Comparison of ENCODE assay signal across 8 cellular contexts in the genomic region with DNA sequence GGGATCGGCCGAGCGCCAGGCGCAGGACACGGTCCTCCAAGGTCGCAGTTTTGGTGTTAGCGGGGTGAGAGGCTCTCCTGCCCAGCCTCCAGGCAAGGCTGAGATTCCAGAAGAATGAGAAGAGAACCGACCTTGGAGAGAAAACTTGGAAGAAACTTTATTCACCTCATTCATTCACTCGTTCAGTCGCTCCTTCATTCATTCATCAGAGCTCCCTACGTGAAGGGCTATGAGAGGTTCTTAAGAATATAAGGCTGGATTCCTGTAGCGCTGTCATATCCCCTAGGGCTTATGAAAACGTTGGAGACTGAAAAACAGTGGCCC. TPM values are rescaled to one million over a fixed set of nuclear protein-coding genes. Genes with fewer than 3 reads are reported as not detected.
DNase-seq lines count a peak whose midpoint lies in the region; ATAC-seq and TF ChIP-seq lines count a peak whose summit lies in the region.

No MANE protein-coding gene starts in this region.

- H3K4me1 Mint-ChIP-seq in activated naive CD4-positive, alpha-beta T cell treated with anti-CD3 and anti-CD28 coated beads, Interleukin-2, amount 10 ng/mL, durations not matched to agents 7 days and 5 days, result peaks cover 17% of the 10 kb centered on the region
- peaks cover 27% of the 10 kb centered on the region for H3K4me1 Mint-ChIP-seq in type B pancreatic cell (ENCODE audit: unreplicated experiment)

- no peaks in the 10 kb centered on the region for H3K9me3 Mint-ChIP-seq in activated naive CD4-positive, alpha-beta T cell treated with anti-CD3 and anti-CD28 coated beads, Interleukin-2, amount 10 ng/mL, durations not matched to agents 7 days and 5 days
- H3K9me3 Mint-ChIP-seq in activated naive CD4-positive, alpha-beta T cell treated with anti-CD3 and anti-CD28 coated beads, Interleukin-2, amount 50 U/mL, for 72 hours, result no peaks in the 10 kb centered on the region
- no peaks in the 10 kb centered on the region for H3K9me3 Mint-ChIP-seq in type B pancreatic cell

- peaks cover 3% of the 10 kb centered on the region for H3K36me3 Mint-ChIP-seq in activated naive CD4-positive, alpha-beta T cell treated with anti-CD3 and anti-CD28 coated beads, Interleukin-2, amount 10 ng/mL, durations not matched to agents 7 days and 5 days
- peaks cover 6 to 8% of the 10 kb centered on the region in 2 donors for H3K36me3 Mint-ChIP-seq in activated naive CD4-positive, alpha-beta T cell treated with anti-CD3 and anti-CD28 coated beads, Interleukin-2, amount 50 U/mL, for 72 hours
- no peaks in the 10 kb centered on the region for H3K36me3 Mint-ChIP-seq in type B pancreatic cell

- peak overlapping the region; percentile 96 for H3K4me3 Mint-ChIP-seq in activated naive CD4-positive, alpha-beta T cell treated with anti-CD3 and anti-CD28 coated beads, Interleukin-2, amount 10 ng/mL, durations not matched to agents 7 days and 5 days
- H3K4me3 Mint-ChIP-seq in type B pancreatic cell, result peak overlapping the region; percentile 89

- CTCF ChIA-PET in activated naive CD4-positive, alpha-beta T cell treated with anti-CD3 and anti-CD28 coated beads, Interleukin-2, amount 10 ng/mL, durations not matched to agents 7 days and 5 days (lab: Charles Lee), result no interaction called here

- no peak for ATAC-seq in activated naive CD4-positive, alpha-beta T cell treated with anti-CD3 and anti-CD28 coated beads, Interleukin-2, amount 50 U/mL, for 72 hours
- ATAC-seq in HG02852 (IDR thresholded peaks at IDR 0.05; ENCODE audit: unreplicated experiment), result no peak

- peak overlapping the region; percentile 58 to 95 (median 74) for H3K4me3 ChIP-seq in liver (ENCODE audit: low read depth in 1 of 3, low read length in 3 of 3)

- no peaks in the 10 kb centered on the region for H3K27me3 ChIP-seq in liver (ENCODE audit: control insufficient read depth in 4 of 4, insufficient read depth in 4 of 4, low read length in 3 of 4)

- H3K27ac ChIP-seq in angular gyrus (ENCODE audit: low read depth, low read length), result peak overlapping the region; percentile 80
- H3K27ac ChIP-seq in liver (ENCODE audit: low read depth in 1 of 2, low read length in 2 of 2), result peak overlapping the region; percentile 70 to 96

- H3K9ac ChIP-seq in liver (ENCODE audit: low read depth in 1 of 2, low read length in 2 of 2), result peak overlapping the region; percentile 66 to 68

- TF ChIP-seq CTCF in liver (IDR thresholded peaks at IDR 0.05; ENCODE audit: low read depth, low read length, missing input control), result no peak
- no peak for TF ChIP-seq CTCF in type B pancreatic cell (conservative IDR thresholded peaks at IDR 0.05)

- no peak for TF ChIP-seq RAD21 in liver (IDR thresholded peaks at IDR 0.05)

- no peaks in the 10 kb centered on the region for H3K9me3 ChIP-seq in liver (ENCODE audit: control insufficient read depth in 4 of 4, low read length in 3 of 4)

- peaks cover 3 to 21% (median 6%) of the 10 kb centered on the region in 4 donors for H3K4me1 ChIP-seq in liver (ENCODE audit: control insufficient read depth in 4 of 4, insufficient read depth in 4 of 4, low read length in 3 of 4)

- H3K27ac Mint-ChIP-seq in activated naive CD4-positive, alpha-beta T cell treated with anti-CD3 and anti-CD28 coated beads, Interleukin-2, amount 10 ng/mL, durations not matched to agents 7 days and 5 days, result no peak overlapping the region
- H3K27ac Mint-ChIP-seq in activated naive CD4-positive, alpha-beta T cell treated with anti-CD3 and anti-CD28 coated beads, Interleukin-2, amount 50 U/mL, for 72 hours, result no peak overlapping the region
- H3K27ac Mint-ChIP-seq in type B pancreatic cell, result peak overlapping the region; percentile 93

- peaks cover 73% of the 10 kb centered on the region for H3K27me3 Mint-ChIP-seq in activated naive CD4-positive, alpha-beta T cell treated with anti-CD3 and anti-CD28 coated beads, Interleukin-2, amount 10 ng/mL, durations not matched to agents 7 days and 5 days
- H3K27me3 Mint-ChIP-seq in type B pancreatic cell, result no peaks in the 10 kb centered on the region

- under 1% methylated on average over 13 of the region's 13 CpGs for WGBS in liver

- H3K36me3 ChIP-seq in liver (ENCODE audit: control insufficient read depth in 4 of 4, insufficient read depth in 3 of 4, low read depth in 1 of 4, low read length in 3 of 4), result no peaks in the 10 kb centered on the region

- DNase-seq in activated naive CD4-positive, alpha-beta T cell treated with anti-CD3 and anti-CD28 coated beads, Interleukin-2, amount 10 ng/mL, durations not matched to agents 7 days and 5 days, result no peak
- DNase-seq in activated naive CD4-positive, alpha-beta T cell treated with anti-CD3 and anti-CD28 coated beads, Interleukin-2, amount 50 U/mL, for 72 hours (ENCODE audit: low spot score in 2 of 2), result no peak
- DNase-seq in type B pancreatic cell (ENCODE audit: extremely low spot score, unreplicated experiment) (no peak), T1000 (lab: John Stamatoyannopoulos, UW) (no peak)
- DNase-seq in stimulated activated CD4-positive, alpha-beta T cell treated with anti-CD3 and anti-CD28 coated beads, Interleukin-1b, Interleukin-23, amount 100 ng/mL, for 48 hours, result no peak

TF ChIP-seq in liver, 16 proteins besides CTCF, POLR2A, EP300 and RAD21:
- TF ChIP-seq EGR1 (IDR thresholded peaks at IDR 0.05; ENCODE audit: low read depth in 2 of 2) (no peak), HNF4A (conservative IDR thresholded peaks at IDR 0.05) (no peak), RXRA (IDR thresholded peaks at IDR 0.05) (no peak), TAF1 (conservative IDR thresholded peaks at IDR 0.05) (no peak), JUND (IDR thresholded peaks at IDR 0.05) (no peak), NR2F2 (IDR thresholded peaks at IDR 0.05) (no peak), GABPA (IDR thresholded peaks at IDR 0.05 in 1 of 2, conservative IDR thresholded peaks at IDR 0.05 in 1 of 2) (no peak), SP1 (IDR thresholded peaks at IDR 0.05) (no peak), FOXA1 (IDR thresholded peaks at IDR 0.05) (no peak), HNF4G (IDR thresholded peaks at IDR 0.05) (no peak), FOXA2 (IDR thresholded peaks at IDR 0.05) (no peak)
- TF ChIP-seq, protein P1, sequence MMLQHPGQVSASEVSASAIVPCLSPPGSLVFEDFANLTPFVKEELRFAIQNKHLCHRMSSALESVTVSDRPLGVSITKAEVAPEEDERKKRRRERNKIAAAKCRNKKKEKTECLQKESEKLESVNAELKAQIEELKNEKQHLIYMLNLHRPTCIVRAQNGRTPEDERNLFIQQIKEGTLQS (IDR thresholded peaks at IDR 0.05), result no peak
- TF ChIP-seq, protein P2, sequence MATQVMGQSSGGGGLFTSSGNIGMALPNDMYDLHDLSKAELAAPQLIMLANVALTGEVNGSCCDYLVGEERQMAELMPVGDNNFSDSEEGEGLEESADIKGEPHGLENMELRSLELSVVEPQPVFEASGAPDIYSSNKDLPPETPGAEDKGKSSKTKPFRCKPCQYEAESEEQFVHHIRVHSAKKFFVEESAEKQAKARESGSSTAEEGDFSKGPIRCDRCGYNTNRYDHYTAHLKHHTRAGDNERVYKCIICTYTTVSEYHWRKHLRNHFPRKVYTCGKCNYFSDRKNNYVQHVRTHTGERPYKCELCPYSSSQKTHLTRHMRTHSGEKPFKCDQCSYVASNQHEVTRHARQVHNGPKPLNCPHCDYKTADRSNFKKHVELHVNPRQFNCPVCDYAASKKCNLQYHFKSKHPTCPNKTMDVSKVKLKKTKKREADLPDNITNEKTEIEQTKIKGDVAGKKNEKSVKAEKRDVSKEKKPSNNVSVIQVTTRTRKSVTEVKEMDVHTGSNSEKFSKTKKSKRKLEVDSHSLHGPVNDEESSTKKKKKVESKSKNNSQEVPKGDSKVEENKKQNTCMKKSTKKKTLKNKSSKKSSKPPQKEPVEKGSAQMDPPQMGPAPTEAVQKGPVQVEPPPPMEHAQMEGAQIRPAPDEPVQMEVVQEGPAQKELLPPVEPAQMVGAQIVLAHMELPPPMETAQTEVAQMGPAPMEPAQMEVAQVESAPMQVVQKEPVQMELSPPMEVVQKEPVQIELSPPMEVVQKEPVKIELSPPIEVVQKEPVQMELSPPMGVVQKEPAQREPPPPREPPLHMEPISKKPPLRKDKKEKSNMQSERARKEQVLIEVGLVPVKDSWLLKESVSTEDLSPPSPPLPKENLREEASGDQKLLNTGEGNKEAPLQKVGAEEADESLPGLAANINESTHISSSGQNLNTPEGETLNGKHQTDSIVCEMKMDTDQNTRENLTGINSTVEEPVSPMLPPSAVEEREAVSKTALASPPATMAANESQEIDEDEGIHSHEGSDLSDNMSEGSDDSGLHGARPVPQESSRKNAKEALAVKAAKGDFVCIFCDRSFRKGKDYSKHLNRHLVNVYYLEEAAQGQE (IDR thresholded peaks at IDR 0.05), result no peak
- TF ChIP-seq, protein P3, sequence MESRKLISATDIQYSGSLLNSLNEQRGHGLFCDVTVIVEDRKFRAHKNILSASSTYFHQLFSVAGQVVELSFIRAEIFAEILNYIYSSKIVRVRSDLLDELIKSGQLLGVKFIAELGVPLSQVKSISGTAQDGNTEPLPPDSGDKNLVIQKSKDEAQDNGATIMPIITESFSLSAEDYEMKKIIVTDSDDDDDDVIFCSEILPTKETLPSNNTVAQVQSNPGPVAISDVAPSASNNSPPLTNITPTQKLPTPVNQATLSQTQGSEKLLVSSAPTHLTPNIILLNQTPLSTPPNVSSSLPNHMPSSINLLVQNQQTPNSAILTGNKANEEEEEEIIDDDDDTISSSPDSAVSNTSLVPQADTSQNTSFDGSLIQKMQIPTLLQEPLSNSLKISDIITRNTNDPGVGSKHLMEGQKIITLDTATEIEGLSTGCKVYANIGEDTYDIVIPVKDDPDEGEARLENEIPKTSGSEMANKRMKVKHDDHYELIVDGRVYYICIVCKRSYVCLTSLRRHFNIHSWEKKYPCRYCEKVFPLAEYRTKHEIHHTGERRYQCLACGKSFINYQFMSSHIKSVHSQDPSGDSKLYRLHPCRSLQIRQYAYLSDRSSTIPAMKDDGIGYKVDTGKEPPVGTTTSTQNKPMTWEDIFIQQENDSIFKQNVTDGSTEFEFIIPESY (IDR thresholded peaks at IDR 0.05), result no peak
- TF ChIP-seq, protein P4, sequence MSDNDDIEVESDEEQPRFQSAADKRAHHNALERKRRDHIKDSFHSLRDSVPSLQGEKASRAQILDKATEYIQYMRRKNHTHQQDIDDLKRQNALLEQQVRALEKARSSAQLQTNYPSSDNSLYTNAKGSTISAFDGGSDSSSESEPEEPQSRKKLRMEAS (IDR thresholded peaks at IDR 0.05), result no peak

RNA-seq across cellular contexts. Expression of a gene that starts 1.0 kb away (rescaled TPM):
- 10 to 100 TPM; 23.7 to 33.5 TPM for total RNA-seq in activated naive CD4-positive, alpha-beta T cell treated with anti-CD3 and anti-CD28 coated beads, Interleukin-2, amount 50 U/mL, for 72 hours
- total RNA-seq in liver (10 to 100 TPM; 37.8 to 79.1 TPM), type B pancreatic cell (ENCODE audit: low replicate concordance) (135 and 254 TPM in 2 replicates)
- polyA plus RNA-seq in liver, result 10 to 100 TPM in 1 of 2 donors, 1 to 10 TPM in 1; 9.1 to 13.9 TPM
